In genomic region chr1:51902456-51902855, GRCh38 we compare ENCODE assay signal across 7 cellular contexts.
"Had no signal": no experiment of that assay in that cellular context is flagged by ENCODE, and none has a peak within 500 bp of the region (broad histone marks: within the 10 kb centered on the region; RNA-seq: fewer than 3 reads in every experiment).

No MANE protein-coding gene starts in this region.

- H3K9ac ChIP-seq: KMS-11 had no signal

- FAIRE-seq: HepG2, HTR-8/SVneo had no signal

- ATAC-seq: HepG2 had no signal

- H3K27ac Mint-ChIP-seq: IgD-negative memory B cell had no signal

- H3K4me2 ChIP-seq: KMS-11 had no signal

- H3K36me3 Mint-ChIP-seq: IgD-negative memory B cell had no signal

- H3K4me3 Mint-ChIP-seq: IgD-negative memory B cell had no signal

- H3K27ac ChIP-seq: HL-60, KMS-11 had no signal

- DNase-seq: KBM-7, KG1 had no signal
